28 cellular contexts compared by ENCODE assay signal in the genomic region with DNA sequence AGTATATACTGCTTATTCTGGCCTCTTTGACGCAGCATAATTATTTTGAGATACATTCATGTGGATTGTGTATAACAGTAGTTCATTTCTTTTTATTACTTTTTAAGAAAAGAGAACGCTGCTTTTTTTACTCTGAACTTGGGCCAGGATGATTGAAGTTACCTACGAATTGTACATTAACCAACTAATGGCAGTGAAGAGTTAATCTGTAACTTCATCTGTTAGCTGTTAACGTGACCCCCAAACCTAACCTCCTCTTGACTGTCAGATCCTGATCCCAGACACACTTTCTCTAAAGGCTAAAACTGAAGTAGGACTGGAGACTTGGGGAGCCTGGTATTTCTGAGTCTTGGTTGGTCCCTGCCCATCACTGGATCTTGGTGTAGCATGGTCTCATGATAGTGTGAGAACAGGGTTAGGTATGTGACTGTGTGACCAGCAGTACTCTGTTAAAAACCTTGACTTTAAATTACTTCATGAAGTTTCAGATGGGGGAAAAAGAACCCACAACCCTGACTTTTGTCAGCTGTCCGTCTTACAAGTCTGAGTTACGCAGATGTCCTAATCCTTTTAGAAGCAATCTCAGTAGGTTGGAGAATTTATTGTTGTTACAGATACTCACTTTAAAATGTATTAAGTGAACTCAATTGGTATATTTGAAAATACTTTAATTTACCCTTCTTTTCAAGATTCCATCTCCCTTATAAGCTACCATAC. TPM values are rescaled to one million over a fixed set of nuclear protein-coding genes. Genes with fewer than 3 reads are reported as not detected.
DNase-seq lines count a peak whose midpoint lies in the region; ATAC-seq, FAIRE-seq and TF ChIP-seq lines count a peak whose summit lies in the region.
"Had no signal": no experiment of that assay in that cellular context is flagged by ENCODE, and none has a peak within 500 bp of the region (broad histone marks: within the 10 kb centered on the region; RNA-seq: fewer than 3 reads in every experiment).

No MANE protein-coding gene starts in this region.

- H3K27me3 ChIP-seq in pancreas, result no peaks in the 10 kb centered on the region
- no peaks in the 10 kb centered on the region for H3K27me3 ChIP-seq in PC-9 (ENCODE audit: insufficient read depth, low read depth)
- no peaks in the 10 kb centered on the region for H3K27me3 ChIP-seq in foreskin keratinocyte
- H3K27me3 ChIP-seq: dorsolateral prefrontal cortex, ovary had no signal

- H3K27ac ChIP-seq in pancreas (peak overlapping the region in 2 of 4 donors; percentile 30 to 39), PC-9 (no peak overlapping the region), foreskin keratinocyte (no peak overlapping the region)
- H3K27ac ChIP-seq: C4-2B, HL-60, ovary had no signal

- FAIRE-seq in GM19239 (lab: Jason Lieb, UNC) (peak; percentile 80), pancreas (lab: Jason Lieb, UNC) (no peak)

- no peak overlapping the region for H3K4me3 ChIP-seq in choroid plexus epithelial cell (ENCODE audit: low read depth, low read length)
- H3K4me3 ChIP-seq in pancreas, result no peak overlapping the region
- H3K4me3 ChIP-seq in PC-9, result no peak overlapping the region
- H3K4me3 ChIP-seq: dorsolateral prefrontal cortex, ovary had no signal

- BruUV-seq in PC-9 (replicated peaks; lab: Mats Ljungman, UMichigan), result no TSS peak

- 43 to 56% methylated on average over 6 of the region's 6 CpGs for WGBS in pancreas, 2 donors

- peaks cover 0 to 29% (median 13%) of the 10 kb centered on the region in 3 donors for H3K4me1 ChIP-seq in pancreas
- no peaks in the 10 kb centered on the region for H3K4me1 ChIP-seq in PC-9 (replicated peaks; ENCODE audit: insufficient read depth)
- no peaks in the 10 kb centered on the region for H3K4me1 ChIP-seq in foreskin keratinocyte

- no peaks in the 10 kb centered on the region for H3F3A ChIP-seq in PC-9 (ENCODE audit: insufficient read depth, low read depth)

- ATAC-seq in left lobe of liver (peak; percentile 74), pancreas (peak in 3 of 4 donors; percentile 30 to 74 (median 66)), foreskin keratinocyte (no peak)
- ATAC-seq: left cardiac atrium; naive thymus-derived CD8-positive, alpha-beta T cell; stimulated activated effector memory CD8-positive, alpha-beta T cell treated with anti-CD3 and anti-CD28 coated beads, Interleukin-12 subunit alpha, Interleukin-12 subunit beta, amount 100 ng/mL, for 72 hours had no signal

- H3K9me3 ChIP-seq in pancreas (no peaks in the 10 kb centered on the region), PC-9 (ENCODE audit: insufficient read depth, low read depth) (no peaks in the 10 kb centered on the region)
- H3K9me3 ChIP-seq: ovary, SK-N-SH had no signal

- no peaks in the 10 kb centered on the region; the same call in 1 of the 2 replicates for H4K20me1 ChIP-seq in PC-9 (ENCODE audit: insufficient read depth)

- no peak for TF ChIP-seq CTCF in choroid plexus epithelial cell (conservative IDR thresholded peaks at IDR 0.05; ENCODE audit: low read depth, low read length)
- no peak for TF ChIP-seq CTCF in pancreas (IDR thresholded peaks at IDR 0.05)
- no peak for TF ChIP-seq CTCF in PC-9 (conservative IDR thresholded peaks at IDR 0.05)
- TF ChIP-seq CTCF in foreskin keratinocyte (conservative IDR thresholded peaks at IDR 0.05), result no peak

- H3K79me2 ChIP-seq in PC-9 (ENCODE audit: low read depth), result no peaks in the 10 kb centered on the region

- H2AFZ ChIP-seq in PC-9, result no peak overlapping the region

- no peaks in the 10 kb centered on the region for H3K9me2 ChIP-seq in PC-9 (ENCODE audit: insufficient read depth)
- H3K9me2 ChIP-seq: SK-N-SH had no signal

- CTCF ChIA-PET in PC-9 (lab: Charles Lee), result no interaction called here

- H3K36me3 ChIP-seq in pancreas (no peaks in the 10 kb centered on the region), PC-9 (ENCODE audit: low read depth) (no peaks in the 10 kb centered on the region)
- H3K36me3 ChIP-seq: ovary had no signal

- POLR2A ChIA-PET in PC-9 (lab: Charles Lee; ENCODE audit: unreplicated experiment), result no interaction called here

- intact Hi-C loops in pancreas (cut with DNase I), result loop anchor here in 1 of 3 donors (10.0 kb wide), 1 partner anchor 97 kb away; no protein-coding TSS in a partner anchor
- intact Hi-C loops in PC-9 (cut with micrococcal nuclease; ENCODE audit: unreplicated experiment), result no loop called here

- no peak overlapping the region for H3K4me2 ChIP-seq in PC-9
- H3K4me2 ChIP-seq: SK-N-SH had no signal

- DNase-seq in GM19239 (ENCODE audit: insufficient read length, low spot score) (no peak), choroid plexus epithelial cell (ENCODE audit: low read depth) (peak; percentile 11), left lobe of liver (ENCODE audit: low spot score) (no peak), pancreas (no peak), NCI-H2081 (lab: John Stamatoyannopoulos, UW) (no peak), PC-9 (no peak), foreskin keratinocyte (no peak)
- no peak for DNase-seq in activated CD4-positive, alpha-beta T cell treated with anti-CD3 and anti-CD28 coated beads, Interleukin-2, amount 50 U/mL, for 4 hours
- DNase-seq: activated effector memory CD4-positive, alpha-beta T cell treated with anti-CD3 and anti-CD28 coated beads, Interleukin-2, amount 50 U/mL, for 16 hours; dorsolateral prefrontal cortex; left cardiac atrium; naive thymus-derived CD8-positive, alpha-beta T cell; NCI-H1694; NCI-H510A; ovary; right cardiac atrium; SK-N-SH; stimulated activated CD4-positive, alpha-beta T cell treated with anti-CD3 and anti-CD28 coated beads, Interleukin-12 subunit alpha, Interleukin-12 subunit beta, amount 100 ng/mL, for 4 hours; stimulated activated CD4-positive, alpha-beta T cell treated with anti-CD3 and anti-CD28 coated beads, Interleukin-4, amount 100 ng/mL, for 1 hour; T-helper 2 cell had no signal

RNA-seq across cellular contexts. Expression of a gene that starts 39.4 kb away (rescaled TPM):
- total RNA-seq in left lobe of liver (not detected), pancreas (not detected), PC-9 (2021) (not detected in 2 replicates), foreskin keratinocyte (not detected in 2 replicates)
- polyA plus RNA-seq in pancreas (under 1 TPM in 1 of 2 donors, not detected in 1; 0.16 TPM), foreskin keratinocyte (not detected in 2 replicates)
- total RNA-seq: glomerular endothelial cell; left cardiac atrium; LHCN-M2; mesenteric fat pad; naive thymus-derived CD8-positive, alpha-beta T cell; OCI-LY7; urinary bladder had no signal
- polyA plus RNA-seq: naive thymus-derived CD8-positive, alpha-beta T cell; SK-N-SH; urinary bladder had no signal

RNA-seq across cellular contexts. Expression of a gene that starts 50.6 kb away (rescaled TPM):
- total RNA-seq in left lobe of liver (4.9 TPM), pancreas (1 to 10 TPM; 3.3 to 8.7 (median 4.6) TPM), PC-9 (2021) (4.6 and 6.1 TPM in 2 replicates), foreskin keratinocyte (19.3 and 24.0 TPM in 2 replicates)
- polyA plus RNA-seq in pancreas (1 to 10 TPM; 3.6 to 4.0 TPM), foreskin keratinocyte (8.1 and 10.6 TPM in 2 replicates)
- total RNA-seq: naive thymus-derived CD8-positive, alpha-beta T cell; OCI-LY7 had no signal
- polyA plus RNA-seq: naive thymus-derived CD8-positive, alpha-beta T cell had no signal
